Comparison of ENCODE assay signal across 20 cellular contexts in the genomic region with DNA sequence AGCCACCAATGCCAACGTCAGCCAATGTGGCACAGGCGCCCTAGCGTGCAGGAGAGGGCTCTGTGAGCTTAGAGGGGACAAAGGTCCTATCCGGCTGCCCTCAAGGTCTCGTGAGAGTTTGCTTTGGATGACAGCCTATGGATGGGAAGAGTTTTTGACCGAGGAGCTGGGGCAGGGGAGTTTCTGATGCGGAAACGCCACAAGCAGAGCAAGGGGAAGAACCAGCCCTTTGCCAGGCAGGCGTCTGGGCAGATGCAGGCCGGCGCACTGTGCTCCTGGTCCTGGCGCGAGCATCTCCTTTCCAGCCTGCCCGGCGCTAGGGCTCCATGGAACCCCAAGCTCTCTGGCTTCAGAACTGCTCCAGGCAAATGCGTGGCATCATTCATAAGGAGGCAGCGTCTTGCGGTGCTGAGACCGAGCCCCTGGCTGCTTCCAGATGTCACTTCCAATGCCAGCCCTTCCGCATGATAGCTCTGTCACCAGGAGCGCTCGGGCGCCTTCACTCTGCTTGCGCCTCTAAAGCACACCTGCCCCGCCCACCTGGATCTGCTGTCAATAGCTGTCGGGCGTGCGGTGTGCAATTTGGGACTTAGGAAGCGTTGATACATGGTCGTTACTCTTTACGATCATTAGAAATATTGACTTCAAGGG.
A peak's percentile ranks its signal among the peaks of the same experiment; 100 is the strongest.
DNase-seq lines count a peak whose midpoint lies in the region; ATAC-seq and TF ChIP-seq lines count a peak whose summit lies in the region.
"Had no signal": no experiment of that assay in that cellular context is flagged by ENCODE, and none has a peak within 500 bp of the region (broad histone marks: within the 10 kb centered on the region; RNA-seq: fewer than 3 reads in every experiment).

No MANE protein-coding gene starts in this region.

- H3K27ac ChIP-seq in heart left ventricle = no peak overlapping the region
- no peak overlapping the region for H3K27ac ChIP-seq in colonic mucosa
- H3K27ac ChIP-seq: BLaER1 treated with 17β-estradiol and CSF1 and Interleukin-3, amounts not matched to agents 10 nM and 100 nM; GM23248 had no signal

- WGBS in heart left ventricle, 4 donors = 84 to 93% (median 89%) methylated on average over 22 to 31 of the region's 31 CpGs

- H3K36me3 ChIP-seq in heart left ventricle = no peaks in the 10 kb centered on the region
- no peaks in the 10 kb centered on the region for H3K36me3 ChIP-seq in colonic mucosa
- H3K36me3 ChIP-seq: BLaER1 treated with 17β-estradiol and CSF1 and Interleukin-3, amounts not matched to agents 10 nM and 100 nM had no signal

- H3K4me3 ChIP-seq in heart left ventricle = no peak overlapping the region
- no peak overlapping the region for H3K4me3 ChIP-seq in colonic mucosa
- no peak overlapping the region for H3K4me3 ChIP-seq in foreskin fibroblast (ENCODE audit: low read depth in 1 of 2, low read length in 2 of 2)
- H3K4me3 ChIP-seq: BLaER1 treated with 17β-estradiol and CSF1 and Interleukin-3, amounts not matched to agents 10 nM and 100 nM; GM23248 had no signal

- intact Hi-C loops in heart left ventricle (cut with DNase I) (no loop called here), Right ventricle myocardium superior (cut with DNase I) (no loop called here), colonic mucosa (cut with DNase I) (no loop called here)

- H3K9me3 ChIP-seq in heart left ventricle (no peaks in the 10 kb centered on the region), colonic mucosa (no peaks in the 10 kb centered on the region)
- H3K9me3 ChIP-seq: BLaER1 treated with 17β-estradiol and CSF1 and Interleukin-3, amounts not matched to agents 10 nM and 100 nM; SK-N-SH had no signal

- TF ChIP-seq CTCF in heart left ventricle (IDR thresholded peaks at IDR 0.05) = no peak
- TF ChIP-seq CTCF in colonic mucosa (IDR thresholded peaks at IDR 0.05) = no peak
- no peak for TF ChIP-seq CTCF in foreskin fibroblast (IDR thresholded peaks at IDR 0.05; ENCODE audit: low read depth, low read length)

- DNase-seq in heart left ventricle = peak in 3 of 5 donors; percentile 7 to 41 (median 16)
- DNase-seq in Right ventricle myocardium superior = no peak
- DNase-seq in colonic mucosa = peak; percentile 13
- peak; percentile 58 for DNase-seq in retina
- DNase-seq in A172 (ENCODE audit: low spot score) = no peak
- DNase-seq in foreskin fibroblast = no peak
- DNase-seq: AML-193; CD4-positive, alpha-beta T cell; GM23248; H9; KBM-7; MV-4-11; NCI-H1105; NCI-H1436 treated with DMSO at 0.1 percent for 48 hours; NCI-H187 treated with DMSO at 0.1 percent for 48 hours; NCI-H2227 treated with DMSO at 0.1 percent for 48 hours; NCI-H69; SK-N-SH had no signal

- H3K27me3 ChIP-seq in heart left ventricle = peaks cover 0 to 3% (median 0%) of the 10 kb centered on the region in 9 donors
- no peaks in the 10 kb centered on the region for H3K27me3 ChIP-seq in colonic mucosa
- H3K27me3 ChIP-seq: BLaER1 treated with 17β-estradiol and CSF1 and Interleukin-3, amounts not matched to agents 10 nM and 100 nM had no signal

- TF ChIP-seq POLR2A in heart left ventricle (IDR thresholded peaks at IDR 0.05) = no peak

- H3K4me1 ChIP-seq in heart left ventricle (no peaks in the 10 kb centered on the region), colonic mucosa (no peaks in the 10 kb centered on the region)

- ATAC-seq in heart left ventricle (no peak), Right ventricle myocardium superior (ENCODE audit: poor library complexity) (no peak), HG02571 (IDR thresholded peaks at IDR 0.05; ENCODE audit: unreplicated experiment) (no peak)

- no peak overlapping the region for H3K9ac ChIP-seq in colonic mucosa (ENCODE audit: low read depth in 2 of 2, low read length in 2 of 2)
- H3K9ac ChIP-seq: BLaER1 treated with 17β-estradiol and CSF1 and Interleukin-3, amounts not matched to agents 10 nM and 100 nM; GM23248; SK-N-SH had no signal

Comparison
In these comparisons a context has a peak if more than half of its experiments do, and no peak if none do; other contexts are left out.
1. DNase-seq: peak in heart left ventricle (3 of 5), colonic mucosa (single experiment) and retina (single experiment); none in Right ventricle myocardium superior (single experiment), A172 (single experiment) and foreskin fibroblast (0 of 2).